In genomic region chr10:11165591-11166543, GRCh38 we compare ENCODE assay signal across 8 cellular contexts.
DNase-seq lines count a peak whose midpoint lies in the region; ATAC-seq and TF ChIP-seq lines count a peak whose summit lies in the region.

No MANE protein-coding gene starts in this region.

- no peak overlapping the region for H3K4me3 Mint-ChIP-seq in activated CD4-positive, alpha-beta T cell treated with anti-CD3 and anti-CD28 coated beads, Interleukin-2, amount 10 ng/mL, durations not matched to agents 7 days and 5 days
- peak overlapping the region; percentile 59 for H3K4me3 Mint-ChIP-seq in endodermal cell

- WGBS in endodermal cell (ENCODE audit: insufficient coverage in 1 of 2, insufficient read length in 1 of 2), 2 experiments, result 31 to 32% methylated on average over 16 to 44 of the region's 44 CpGs
- under 1% methylated on average over 44 of the region's 44 CpGs for WGBS in thymus

- no peaks in the 10 kb centered on the region for H3K27me3 Mint-ChIP-seq in activated CD4-positive, alpha-beta T cell treated with anti-CD3 and anti-CD28 coated beads, Interleukin-2, amount 10 ng/mL, durations not matched to agents 7 days and 5 days
- H3K27me3 Mint-ChIP-seq in endodermal cell (ENCODE audit: insufficient read depth), result peaks cover 6% of the 10 kb centered on the region

- DNase-seq in GDM1 (lab: John Stamatoyannopoulos, UW) (peak; percentile 72), KBM-7 (peak; percentile 85), endodermal cell (peak; percentile 85), NCI-H1092 treated with DMSO at 0.1 percent for 48 hours (lab: John Stamatoyannopoulos, UW) (no peak)
- DNase-seq in activated CD4-positive, alpha-beta T cell treated with anti-CD3 and anti-CD28 coated beads, Interleukin-2, amount 10 ng/mL, durations not matched to agents 7 days and 5 days, result peak; percentile 84

- H3K36me3 ChIP-seq in endodermal cell (ENCODE audit: control insufficient read depth, insufficient read depth, low read length) (peaks cover 38% of the 10 kb centered on the region), muscle layer of duodenum (ENCODE audit: control insufficient read depth in 1 of 2, insufficient read depth in 2 of 2, low read length in 2 of 2) (peaks cover 6 to 11% of the 10 kb centered on the region in 2 donors), thymus (ENCODE audit: control insufficient read depth, insufficient read depth) (peaks cover 7% of the 10 kb centered on the region)

- H3K4me1 Mint-ChIP-seq in activated CD4-positive, alpha-beta T cell treated with anti-CD3 and anti-CD28 coated beads, Interleukin-2, amount 10 ng/mL, durations not matched to agents 7 days and 5 days, result peaks cover 36% of the 10 kb centered on the region
- peaks cover 23% of the 10 kb centered on the region for H3K4me1 Mint-ChIP-seq in endodermal cell

- H3K27ac Mint-ChIP-seq in activated CD4-positive, alpha-beta T cell treated with anti-CD3 and anti-CD28 coated beads, Interleukin-2, amount 10 ng/mL, durations not matched to agents 7 days and 5 days, result peak overlapping the region; percentile 99
- H3K27ac Mint-ChIP-seq in endodermal cell, result peak overlapping the region; percentile 80

- H3K4me3 ChIP-seq in endodermal cell (ENCODE audit: low read length) (peak overlapping the region; percentile 67), muscle layer of duodenum (ENCODE audit: low read depth in 1 of 2, low read length in 2 of 2) (peak overlapping the region; percentile 64 to 80), thymus (ENCODE audit: low read length) (peak overlapping the region; percentile 78)

- H3K9me3 ChIP-seq in endodermal cell (ENCODE audit: control insufficient read depth, low read length) (no peaks in the 10 kb centered on the region), muscle layer of duodenum (ENCODE audit: control insufficient read depth in 1 of 2, low read length in 2 of 2) (no peaks in the 10 kb centered on the region), thymus (ENCODE audit: control insufficient read depth) (no peaks in the 10 kb centered on the region)

- peak; percentile 82 for TF ChIP-seq CTCF in endodermal cell (conservative IDR thresholded peaks at IDR 0.05)

- CTCF ChIA-PET in activated CD4-positive, alpha-beta T cell treated with anti-CD3 and anti-CD28 coated beads, Interleukin-2, amount 10 ng/mL, durations not matched to agents 7 days and 5 days (lab: Charles Lee), result interaction anchor here (1.0 to 4.1 kb wide), 15 partner anchors 9 to 150 kb away, joined by 3 to 40 read pairs (median 6); no protein-coding TSS in a partner anchor

- H3K27me3 ChIP-seq in endodermal cell (ENCODE audit: control insufficient read depth, insufficient read depth, low read length, poor library complexity, severe bottlenecking) (no peaks in the 10 kb centered on the region), muscle layer of duodenum (ENCODE audit: low read depth, low read length) (no peaks in the 10 kb centered on the region), thymus (ENCODE audit: control insufficient read depth, insufficient read depth) (no peaks in the 10 kb centered on the region)

- in situ Hi-C loops in KBM-7 (cut with MboI; ENCODE audit: low pct_unique_long_range_greater_than_20kb, low sequenced_read_pairs), result no loop called here

- H3K36me3 Mint-ChIP-seq in activated CD4-positive, alpha-beta T cell treated with anti-CD3 and anti-CD28 coated beads, Interleukin-2, amount 10 ng/mL, durations not matched to agents 7 days and 5 days (ENCODE audit: low read depth), result peaks cover 14% of the 10 kb centered on the region
- peaks cover 26% of the 10 kb centered on the region for H3K36me3 Mint-ChIP-seq in endodermal cell (ENCODE audit: low read depth)

- ATAC-seq in GM21723 (IDR thresholded peaks at IDR 0.05; ENCODE audit: unreplicated experiment), result peak; percentile 54

- H3K9me3 Mint-ChIP-seq in activated CD4-positive, alpha-beta T cell treated with anti-CD3 and anti-CD28 coated beads, Interleukin-2, amount 10 ng/mL, durations not matched to agents 7 days and 5 days, result peaks cover 8% of the 10 kb centered on the region
- H3K9me3 Mint-ChIP-seq in endodermal cell, result peaks cover 12% of the 10 kb centered on the region

- peaks cover 22% of the 10 kb centered on the region for H3K4me1 ChIP-seq in endodermal cell (ENCODE audit: control insufficient read depth, insufficient read depth, low read length)
- peaks cover 14 to 35% of the 10 kb centered on the region in 2 donors for H3K4me1 ChIP-seq in muscle layer of duodenum (ENCODE audit: control insufficient read depth in 1 of 2, insufficient read depth in 2 of 2, low read length in 2 of 2)
- peaks cover 48% of the 10 kb centered on the region for H3K4me1 ChIP-seq in thymus (ENCODE audit: control insufficient read depth, insufficient read depth, low read length)

- H3K9ac ChIP-seq in endodermal cell (ENCODE audit: extremely low read depth, low read length, poor library complexity, severe bottlenecking), result no peak overlapping the region

- POLR2A ChIA-PET in activated CD4-positive, alpha-beta T cell treated with anti-CD3 and anti-CD28 coated beads, Interleukin-2, amount 10 ng/mL, durations not matched to agents 7 days and 5 days (lab: Charles Lee), result interaction anchor here (0.6 to 2.8 kb wide), 5 partner anchors 12 to 52 kb away, joined by 3 to 29 read pairs (median 3); no protein-coding TSS in a partner anchor

- H3K27ac ChIP-seq in endodermal cell (ENCODE audit: low read depth, low read length) (no peak overlapping the region), muscle layer of duodenum (ENCODE audit: low read length) (peak overlapping the region; percentile 72), thymus (ENCODE audit: low read depth) (peak overlapping the region; percentile 97)
